ENCODE assay signal across 8 cellular contexts in genomic region chr13:37059136-37059847, GRCh38. TPM values are rescaled to one million over a fixed set of nuclear protein-coding genes. Genes with fewer than 3 reads are reported as not detected.
A peak's percentile ranks its signal among the peaks of the same experiment; 100 is the strongest.
DNase-seq lines count a peak whose midpoint lies in the region; ATAC-seq and TF ChIP-seq lines count a peak whose summit lies in the region.

Gene SUPT20H (minus strand): TSS chr13:37059688. CDS start chr13:37051490, 8,198 bp downstream.

- peak within 1 kb of the TSS; percentile 96 for H3K9ac ChIP-seq in SK-N-MC (ENCODE audit: insufficient read length)

- H3K4me1 ChIP-seq in gastroesophageal sphincter = peaks cover 0 to 28% (median 6%) of the 10 kb centered on the region in 3 donors

- CTCF ChIA-PET in activated naive CD4-positive, alpha-beta T cell treated with anti-CD3 and anti-CD28 coated beads, Interleukin-2, amount 10 ng/mL, durations not matched to agents 7 days and 5 days (lab: Charles Lee) = no interaction called here

- H3K27me3 ChIP-seq in GM06990 (replicated peaks; ENCODE audit: control insufficient read depth, insufficient read depth, low read length) (no peaks in the 10 kb centered on the region), gastroesophageal sphincter (no peaks in the 10 kb centered on the region)

- WGBS in gastroesophageal sphincter (ENCODE audit: low coverage in 1 of 2), 2 donors = 0% methylated on average over 7 to 10 of the region's 63 CpGs

- H3K36me3 Mint-ChIP-seq in HFFc6 (ENCODE audit: low read depth) = peaks cover 33% of the 10 kb centered on the region
- peaks cover 24% of the 10 kb centered on the region for H3K36me3 Mint-ChIP-seq in activated naive CD4-positive, alpha-beta T cell treated with anti-CD3 and anti-CD28 coated beads, Interleukin-2, amount 10 ng/mL, durations not matched to agents 7 days and 5 days

- no peaks in the 10 kb centered on the region for H3K27me3 Mint-ChIP-seq in HFFc6 (ENCODE audit: insufficient read depth)
- no peaks in the 10 kb centered on the region for H3K27me3 Mint-ChIP-seq in activated naive CD4-positive, alpha-beta T cell treated with anti-CD3 and anti-CD28 coated beads, Interleukin-2, amount 10 ng/mL, durations not matched to agents 7 days and 5 days

- H3K9me3 ChIP-seq in SK-N-MC (ENCODE audit: low read depth, low read length) (no peaks in the 10 kb centered on the region), gastroesophageal sphincter (no peaks in the 10 kb centered on the region)

- no peak for TF ChIP-seq CTCF in GM06990 (IDR thresholded peaks at IDR 0.05; ENCODE audit: insufficient read depth, low read length, poor library complexity, severe bottlenecking)
- TF ChIP-seq CTCF in HFFc6 (IDR thresholded peaks at IDR 0.05) = no peak; the same call in 1 of the 2 replicates
- TF ChIP-seq CTCF in gastroesophageal sphincter (IDR thresholded peaks at IDR 0.05) = peak in 1 of 4 experiments; percentile 34

- 0 out of 2 replicates have a peak, but pooled peaks cover 4% of the 10 kb centered on the region for H3K9me3 Mint-ChIP-seq in HFFc6
- peaks cover 5% of the 10 kb centered on the region for H3K9me3 Mint-ChIP-seq in activated naive CD4-positive, alpha-beta T cell treated with anti-CD3 and anti-CD28 coated beads, Interleukin-2, amount 10 ng/mL, durations not matched to agents 7 days and 5 days

- TF ChIP-seq POLR2A in gastroesophageal sphincter (IDR thresholded peaks at IDR 0.05) = peak; percentile 78 to 81

- H3K4me3 ChIP-seq in GM06990 (replicated peaks; ENCODE audit: low read depth, low read length) (peak within 1 kb of the TSS; percentile 89), SK-N-MC (peak within 1 kb of the TSS; percentile 90), gastroesophageal sphincter (peak within 1 kb of the TSS; percentile 76 to 84)

- peak within 1 kb of the TSS; percentile 97 for H3K27ac Mint-ChIP-seq in HFFc6
- peak within 1 kb of the TSS; percentile 91 for H3K27ac Mint-ChIP-seq in activated naive CD4-positive, alpha-beta T cell treated with anti-CD3 and anti-CD28 coated beads, Interleukin-2, amount 10 ng/mL, durations not matched to agents 7 days and 5 days

- H3K4me1 Mint-ChIP-seq in HFFc6 (ENCODE audit: low read depth) = peaks cover 15% of the 10 kb centered on the region
- peaks cover 34% of the 10 kb centered on the region for H3K4me1 Mint-ChIP-seq in activated naive CD4-positive, alpha-beta T cell treated with anti-CD3 and anti-CD28 coated beads, Interleukin-2, amount 10 ng/mL, durations not matched to agents 7 days and 5 days

- H3K36me3 ChIP-seq in GM06990 (ENCODE audit: control insufficient read depth, insufficient read depth, low read length) = no peaks in the 10 kb centered on the region
- peaks cover 8% of the 10 kb centered on the region for H3K36me3 ChIP-seq in SK-N-MC (ENCODE audit: insufficient read depth, low read length)
- H3K36me3 ChIP-seq in gastroesophageal sphincter = no peaks in the 10 kb centered on the region

- H3K4me3 Mint-ChIP-seq in HFFc6 = peak within 1 kb of the TSS; percentile 99
- peak within 1 kb of the TSS; percentile 91 for H3K4me3 Mint-ChIP-seq in activated naive CD4-positive, alpha-beta T cell treated with anti-CD3 and anti-CD28 coated beads, Interleukin-2, amount 10 ng/mL, durations not matched to agents 7 days and 5 days

- peak; percentile 100 for ATAC-seq in gastroesophageal sphincter

- H3K27ac ChIP-seq in SK-N-MC (peak within 1 kb of the TSS; percentile 54), gastroesophageal sphincter (peak within 1 kb of the TSS; percentile 92 to 98 (median 94)), substantia nigra (ENCODE audit: low read depth, low read length, poor library complexity, severe bottlenecking) (peak within 1 kb of the TSS; percentile 79)

- TF ChIP-seq EP300 in gastroesophageal sphincter (IDR thresholded peaks at IDR 0.05) = no peak

- DNase-seq in GM06990 (ENCODE audit: extremely low read depth, insufficient read length) (peak; percentile 96), HFFc6 (peak; percentile 84), NAMALWA (ENCODE audit: low spot score) (peak; percentile 91), SK-N-MC (ENCODE audit: low read depth, low spot score) (no peak), non-pigmented ciliary epithelial cell (ENCODE audit: low read depth) (peak; percentile 56), substantia nigra (lab: John Stamatoyannopoulos, UW) (peak; percentile 8 to 95 (median 87))
- DNase-seq in activated naive CD4-positive, alpha-beta T cell treated with anti-CD3 and anti-CD28 coated beads, Interleukin-2, amount 10 ng/mL, durations not matched to agents 7 days and 5 days = peak; percentile 95

RNA-seq across cellular contexts. Expression of gene SUPT20H, which starts in this region (rescaled TPM):
- total RNA-seq in HFFc6 (2021; fragmentation: NEBNext Ultra II Directional; extraction: Animal tissue kit (Norgen Biotek cat#: 25700)) = 10 to 100 TPM; 46.5 to 55.4 (median 50.2) TPM
- total RNA-seq in gastroesophageal sphincter = 10 to 100 TPM; 23.5 to 41.6 (median 33.1) TPM
